Comparison of ENCODE assay signal across 27 cellular contexts in genomic region chr19:30802424-30803013, GRCh38.
A peak's percentile ranks its signal among the peaks of the same experiment; 100 is the strongest.
DNase-seq lines count a peak whose midpoint lies in the region; ATAC-seq, FAIRE-seq and TF ChIP-seq lines count a peak whose summit lies in the region.
"Had no signal": no experiment of that assay in that cellular context is flagged by ENCODE, and none has a peak within 500 bp of the region (broad histone marks: within the 10 kb centered on the region; RNA-seq: fewer than 3 reads in every experiment).

No MANE protein-coding gene starts in this region.

- H3K27me3 ChIP-seq in K562 (ENCODE audit: control insufficient read depth in 2 of 2, insufficient read depth in 2 of 2, low read length in 2 of 2) = peaks cover 2 to 8% of the 10 kb centered on the region in 2 experiments; a peak in 2 of 5 replicates
- peaks cover 0 to 61% (median 22%) of the 10 kb centered on the region in 9 donors for H3K27me3 ChIP-seq in heart left ventricle
- no peaks in the 10 kb centered on the region for H3K27me3 ChIP-seq in CD4-positive, alpha-beta memory T cell (ENCODE audit: insufficient read depth, low read length)
- H3K27me3 ChIP-seq in small intestine (ENCODE audit: control insufficient read depth in 2 of 2, insufficient read depth in 2 of 2, low read length in 2 of 2) = no peaks in the 10 kb centered on the region
- H3K27me3 ChIP-seq: BLaER1 treated with 17β-estradiol and CSF1 and Interleukin-3, amounts not matched to agents 10 nM and 100 nM had no signal

- FAIRE-seq in K562 (lab: Jason Lieb, UNC) = no peak
- no peak for FAIRE-seq in small intestine (lab: Jason Lieb, UNC)
- FAIRE-seq: GM12878, GM12892, GM18507, GM19239 had no signal

- no peaks in the 10 kb centered on the region for H3K79me2 ChIP-seq in K562 (ENCODE audit: control insufficient read depth, insufficient read depth, low read length)

- H3K27ac Mint-ChIP-seq in immature natural killer cell = peak overlapping the region in 1 of 6 donors; percentile 46
- no peak overlapping the region for H3K27ac Mint-ChIP-seq in osteocyte (ENCODE audit: unreplicated experiment)
- H3K27ac Mint-ChIP-seq in CD4-positive, alpha-beta memory T cell = no peak overlapping the region
- H3K27ac Mint-ChIP-seq: B cell; CD4-positive, alpha-beta T cell; CD8-positive, alpha-beta memory T cell had no signal

- DNase-seq in Jurkat, Clone E6-1 (ENCODE audit: low read depth, low spot score) = peak; percentile 8
- DNase-seq in K562 (ENCODE audit: extremely low read depth in 1 of 4, low spot score in 3 of 4) (no peak), immature natural killer cell (peak in 2 of 3 donors; percentile 21 to 24), osteocyte (ENCODE audit: extremely low spot score, unreplicated experiment) (peak; percentile 10), heart left ventricle (no peak), small intestine (no peak)
- no peak for DNase-seq in CD4-positive, alpha-beta memory T cell
- DNase-seq: AML-193; CD4-positive, alpha-beta T cell; CD8-positive, alpha-beta memory T cell; COR-L47; DMS 273 treated with DMSO at 0.1 percent for 48 hours; DMS153; DMS53; DMS79; DND-41; EL; GDM1 had no signal

- H3K4me3 Mint-ChIP-seq in immature natural killer cell = no peak overlapping the region
- H3K4me3 Mint-ChIP-seq in osteocyte (ENCODE audit: unreplicated experiment) = no peak overlapping the region
- no peak overlapping the region for H3K4me3 Mint-ChIP-seq in CD4-positive, alpha-beta memory T cell
- H3K4me3 Mint-ChIP-seq: B cell; CD4-positive, alpha-beta T cell; CD8-positive, alpha-beta memory T cell had no signal

- no peak overlapping the region for H3K9ac ChIP-seq in K562 (ENCODE audit: insufficient read depth in 1 of 2, low read depth in 2 of 2, low read length in 2 of 2)
- H3K9ac ChIP-seq: BLaER1 treated with 17β-estradiol and CSF1 and Interleukin-3, amounts not matched to agents 10 nM and 100 nM had no signal

- in situ Hi-C loops in K562 (cut with MboI) = no loop called here

- no peak overlapping the region for H3K4me2 ChIP-seq in K562 (ENCODE audit: insufficient read depth, low read length)
- H3K4me2 ChIP-seq: A549; BLaER1 treated with 17β-estradiol and CSF1 and Interleukin-3, amounts not matched to agents 10 nM and 100 nM had no signal

- H3K4me1 Mint-ChIP-seq in immature natural killer cell (peaks cover 11 to 17% of the 10 kb centered on the region in 2 donors), osteocyte (ENCODE audit: unreplicated experiment) (no peaks in the 10 kb centered on the region)
- H3K4me1 Mint-ChIP-seq in CD4-positive, alpha-beta memory T cell = peaks cover 0 to 2% (median 0%) of the 10 kb centered on the region in 4 donors
- H3K4me1 Mint-ChIP-seq: B cell had no signal

- H3K4me1 ChIP-seq in K562 (replicated peaks in 1 of 2; ENCODE audit: control insufficient read depth in 2 of 2, insufficient read depth in 2 of 2, low read length in 2 of 2) (no peaks in the 10 kb centered on the region), heart left ventricle (no peaks in the 10 kb centered on the region), small intestine (ENCODE audit: control insufficient read depth in 2 of 2, insufficient read depth in 1 of 2, low read depth in 1 of 2, low read length in 1 of 2) (no peaks in the 10 kb centered on the region)
- H3K4me1 ChIP-seq in CD4-positive, alpha-beta memory T cell (ENCODE audit: insufficient read depth, low read length) = no peaks in the 10 kb centered on the region
- H3K4me1 ChIP-seq: A549; BLaER1 treated with 17β-estradiol and CSF1 and Interleukin-3, amounts not matched to agents 10 nM and 100 nM had no signal

- TF ChIP-seq EP300 in K562 (IDR thresholded peaks at IDR 0.05; ENCODE audit: low read length) = no peak

- H4K20me1 ChIP-seq in K562 (replicated peaks; ENCODE audit: control insufficient read depth, insufficient read depth, low read length) = no peaks in the 10 kb centered on the region; the same call in 1 of the 2 replicates
- H4K20me1 ChIP-seq: BLaER1 treated with 17β-estradiol and CSF1 and Interleukin-3, amounts not matched to agents 10 nM and 100 nM had no signal

- POLR2A ChIA-PET in K562 (lab: Yijun Ruan, JAX) = no interaction called here
- POLR2A ChIA-PET in CD4-positive, alpha-beta memory T cell (lab: Charles Lee; ENCODE audit: partially characterized antibody) = no interaction called here

- no TSS peak for BruUV-seq in K562 (replicated peaks; lab: Mats Ljungman, UMichigan)

- H3K9me3 ChIP-seq in K562 (replicated peaks; ENCODE audit: control insufficient read depth, insufficient read depth, low read depth, low read length) (no peaks in the 10 kb centered on the region; the same call in 1 of the 2 replicates), heart left ventricle (peaks cover 0 to 6% (median 0%) of the 10 kb centered on the region in 12 donors), small intestine (ENCODE audit: control insufficient read depth, low read depth) (no peaks in the 10 kb centered on the region)
- H3K9me3 ChIP-seq in CD4-positive, alpha-beta memory T cell (ENCODE audit: control insufficient read depth in 1 of 2, low read length in 2 of 2) = no peaks in the 10 kb centered on the region

- H3K9me3 Mint-ChIP-seq in immature natural killer cell = no peaks in the 10 kb centered on the region
- H3K9me3 Mint-ChIP-seq in osteocyte (ENCODE audit: unreplicated experiment) = peaks cover under 1% of the 10 kb centered on the region
- peaks cover 0 to 3% (median 0%) of the 10 kb centered on the region in 8 donors for H3K9me3 Mint-ChIP-seq in CD4-positive, alpha-beta memory T cell
- H3K9me3 Mint-ChIP-seq: CD4-positive, alpha-beta T cell; CD8-positive, alpha-beta memory T cell had no signal

- H3K27ac ChIP-seq in K562 (ENCODE audit: extremely low read depth, low read depth, low read length) (no peak overlapping the region), heart left ventricle (no peak overlapping the region), small intestine (ENCODE audit: low read depth in 1 of 2, low read length in 1 of 2) (no peak overlapping the region)
- no peak overlapping the region for H3K27ac ChIP-seq in CD4-positive, alpha-beta memory T cell (ENCODE audit: low read depth, low read length)
- H3K27ac ChIP-seq: 22Rv1; A549; BLaER1 treated with 17β-estradiol and CSF1 and Interleukin-3, amounts not matched to agents 10 nM and 100 nM; C4-2B had no signal

- CTCF ChIA-PET in K562 (lab: Yijun Ruan, JAX; ENCODE audit: low intra/inter-chr PET ratio) = no interaction called here
- CTCF ChIA-PET in CD4-positive, alpha-beta memory T cell (lab: Charles Lee; ENCODE audit: partially characterized antibody) = interaction anchor here (1.0 to 2.1 kb wide), 2 partner anchors 10 to 14 kb away, joined by 4 to 5 read pairs; no protein-coding TSS in a partner anchor

- TF ChIP-seq CTCF in K562 (IDR thresholded peaks at IDR 0.05 in 2 of 3, conservative IDR thresholded peaks at IDR 0.05 in 1 of 3; ENCODE audit: insufficient read depth in 2 of 3, low read depth in 1 of 3, low read length in 3 of 3) (no peak), osteocyte (IDR thresholded peaks at IDR 0.05) (no peak), heart left ventricle (IDR thresholded peaks at IDR 0.05) (no peak)

- no peaks in the 10 kb centered on the region for H3K9me1 ChIP-seq in K562 (ENCODE audit: control insufficient read depth, insufficient read depth, low read length)

- no peaks in the 10 kb centered on the region for H3K36me3 Mint-ChIP-seq in immature natural killer cell
- no peaks in the 10 kb centered on the region for H3K36me3 Mint-ChIP-seq in osteocyte (ENCODE audit: unreplicated experiment)
- no peaks in the 10 kb centered on the region for H3K36me3 Mint-ChIP-seq in CD4-positive, alpha-beta memory T cell
- H3K36me3 Mint-ChIP-seq: CD8-positive, alpha-beta memory T cell had no signal

- H3K27me3 Mint-ChIP-seq in immature natural killer cell (ENCODE audit: low read depth in 3 of 3) = peaks cover 3 to 11% (median 8%) of the 10 kb centered on the region in 3 donors
- H3K27me3 Mint-ChIP-seq in osteocyte (ENCODE audit: unreplicated experiment) = no peaks in the 10 kb centered on the region
- H3K27me3 Mint-ChIP-seq in CD4-positive, alpha-beta memory T cell = peaks cover 1 to 14% of the 10 kb centered on the region in 2 donors
- H3K27me3 Mint-ChIP-seq: B cell had no signal

- ATAC-seq in K562 (no peak), heart left ventricle (no peak)
- ATAC-seq: A549, GM12878 had no signal

- H2AFZ ChIP-seq in K562 (ENCODE audit: low read depth, low read length) = no peak overlapping the region

- H3K4me3 ChIP-seq in Jurkat, Clone E6-1 (ENCODE audit: low read length) = no peak overlapping the region
- no peak overlapping the region for H3K4me3 ChIP-seq in K562
- no peak overlapping the region for H3K4me3 ChIP-seq in heart left ventricle
- no peak overlapping the region for H3K4me3 ChIP-seq in CD4-positive, alpha-beta memory T cell (ENCODE audit: low read length in 2 of 2)
- no peak overlapping the region for H3K4me3 ChIP-seq in small intestine (ENCODE audit: low read depth in 1 of 2, low read length in 2 of 2)
- H3K4me3 ChIP-seq: A549; BLaER1 treated with 17β-estradiol and CSF1 and Interleukin-3, amounts not matched to agents 10 nM and 100 nM; GM12878 had no signal

- 0% methylated on average over 6 of the region's 6 CpGs for WGBS in K562 (ENCODE audit: insufficient coverage, low coverage, missing lambda C conversion rate)
- 78 to 84% (median 81%) methylated on average over 6 of the region's 6 CpGs for WGBS in heart left ventricle, 4 donors
- WGBS in small intestine, 3 donors = 82 to 87% (median 82%) methylated on average over 6 of the region's 6 CpGs

- TF ChIP-seq RAD21 in K562 (CRISPR knock-in tag; conservative IDR thresholded peaks at IDR 0.05 in 1 of 2, IDR thresholded peaks at IDR 0.05 in 1 of 2) = no peak

- intact Hi-C loops in K562 (cut with micrococcal nuclease) = no loop called here
- intact Hi-C loops in heart left ventricle (cut with DNase I) = no loop called here
- intact Hi-C loops in CD4-positive, alpha-beta memory T cell (cut with micrococcal nuclease) = no loop called here

- no peaks in the 10 kb centered on the region for H3K36me3 ChIP-seq in K562 (ENCODE audit: control insufficient read depth, insufficient read depth, low read length)
- no peaks in the 10 kb centered on the region for H3K36me3 ChIP-seq in heart left ventricle
- H3K36me3 ChIP-seq in CD4-positive, alpha-beta memory T cell (ENCODE audit: insufficient read depth, low read length) = no peaks in the 10 kb centered on the region
- no peaks in the 10 kb centered on the region for H3K36me3 ChIP-seq in small intestine (ENCODE audit: control insufficient read depth in 2 of 2, insufficient read depth in 2 of 2, low read length in 2 of 2)
- H3K36me3 ChIP-seq: BLaER1 treated with 17β-estradiol and CSF1 and Interleukin-3, amounts not matched to agents 10 nM and 100 nM had no signal

- no peak for TF ChIP-seq POLR2A in K562 (conservative IDR thresholded peaks at IDR 0.05)
- no peak for TF ChIP-seq POLR2A in heart left ventricle (IDR thresholded peaks at IDR 0.05)

TF ChIP-seq in K562, 482 proteins besides CTCF, POLR2A, EP300 and RAD21:
- TF ChIP-seq ZFP36 (IDR thresholded peaks at IDR 0.05; ENCODE audit: low read depth, low read length, partially characterized antibody) (peak; percentile 92), RBM25 (IDR thresholded peaks at IDR 0.05; ENCODE audit: low read depth, low read length, severe bottlenecking) (peak; percentile 69), ZNF316 (IDR thresholded peaks at IDR 0.05) (no peak), ZKSCAN8 (CRISPR knock-in tag; IDR thresholded peaks at IDR 0.05) (no peak)
TF ChIP-seq in K562: peak in this region for 2.

Comparison
In these comparisons a context has a peak if more than half of its experiments do, and no peak if none do; other contexts are left out.
1. DNase-seq: peak in Jurkat, Clone E6-1 (single experiment), immature natural killer cell (2 of 3) and osteocyte (single experiment); none in K562 (0 of 4), heart left ventricle (0 of 5), CD4-positive, alpha-beta memory T cell (0 of 5) and small intestine (single experiment).